Comparison of ENCODE assay signal across 7 cellular contexts in the genomic region with DNA sequence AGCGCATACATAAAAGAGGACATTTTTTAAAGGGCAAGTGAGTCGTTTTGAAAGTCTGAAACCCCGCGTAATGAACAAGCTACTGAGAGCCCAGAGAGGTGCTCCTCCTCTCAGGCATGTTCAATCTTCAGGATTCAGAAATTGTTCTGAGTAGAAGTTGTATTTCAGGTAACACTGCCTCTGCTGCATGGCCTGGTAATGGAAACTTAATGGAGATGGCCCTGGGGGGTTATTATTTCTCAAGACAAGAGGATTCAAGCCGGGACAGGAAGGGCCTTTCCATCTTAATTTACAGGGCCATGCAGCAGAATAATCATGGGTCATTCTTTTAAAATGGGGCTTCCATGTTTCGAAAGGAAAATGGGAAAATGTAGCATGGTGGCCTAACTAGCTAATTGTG. TPM values are rescaled to one million over a fixed set of nuclear protein-coding genes. Genes with fewer than 3 reads are reported as not detected.
"Had no signal": no experiment of that assay in that cellular context is flagged by ENCODE, and none has a peak within 500 bp of the region (broad histone marks: within the 10 kb centered on the region; RNA-seq: fewer than 3 reads in every experiment).

No MANE protein-coding gene starts in this region.

- H3K4me3 ChIP-seq: GM23338 had no signal

- H3K4me2 ChIP-seq: GM23338 had no signal

- H3K27ac Mint-ChIP-seq: GM23338, H9, IgD-negative memory B cell had no signal

- DNase-seq: H9, HCEC 1CT, KBM-7 had no signal

- H2AFZ ChIP-seq: GM23338 had no signal

- H3K4me1 Mint-ChIP-seq: IgD-negative memory B cell had no signal

- H3K9me3 Mint-ChIP-seq: GM23338, H9, IgD-negative memory B cell had no signal

- H3K4me3 Mint-ChIP-seq: GM23338, H9, IgD-negative memory B cell had no signal

- H3K27ac ChIP-seq: HL-60 had no signal

- H3K36me3 Mint-ChIP-seq: IgD-negative memory B cell had no signal

RNA-seq across cellular contexts. Expression of a gene that starts 42.1 kb away (rescaled TPM):
- total RNA-seq: HepG2 had no signal
- polyA plus RNA-seq: HepG2 had no signal
